Comparison of ENCODE assay signal across 16 cellular contexts in the genomic region with DNA sequence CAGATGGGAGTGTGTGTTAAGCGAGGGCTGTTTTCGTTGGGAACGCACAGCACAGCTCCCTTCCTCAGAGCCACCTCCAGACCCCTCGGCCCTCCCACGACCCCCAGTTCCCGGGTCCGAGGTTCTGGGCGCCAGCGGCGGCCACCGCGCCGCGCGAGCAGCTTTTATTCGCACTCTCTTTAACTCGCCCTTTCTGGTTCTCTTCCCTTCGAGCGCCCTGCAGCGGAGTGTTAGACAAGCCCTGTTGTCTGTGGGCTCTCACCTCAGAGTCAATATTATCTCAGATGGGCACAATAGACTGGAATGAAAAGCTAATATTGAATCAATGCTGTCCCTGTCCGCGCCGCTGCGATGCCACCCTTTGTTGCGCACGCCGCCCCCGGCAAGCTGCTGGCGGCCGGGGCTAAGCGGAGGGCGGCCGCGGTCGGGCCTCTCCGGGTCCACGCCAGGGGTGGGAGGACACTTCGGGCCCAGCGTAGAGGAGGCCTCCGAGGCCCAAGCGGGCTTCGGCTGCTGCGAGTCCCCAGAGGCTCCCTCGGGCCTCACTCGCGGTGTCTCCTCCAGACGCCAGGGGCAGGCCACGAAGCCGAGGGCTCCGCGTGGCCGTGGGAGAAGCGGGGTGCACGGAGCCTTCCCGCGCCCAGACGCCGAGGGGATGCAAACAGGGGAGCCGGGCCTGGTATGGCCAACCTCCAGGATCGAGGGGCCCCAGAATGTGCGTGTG. TPM values are rescaled to one million over a fixed set of nuclear protein-coding genes. Genes with fewer than 3 reads are reported as not detected.
DNase-seq lines count a peak whose midpoint lies in the region; ATAC-seq and TF ChIP-seq lines count a peak whose summit lies in the region.
"Had no signal": no experiment of that assay in that cellular context is flagged by ENCODE, and none has a peak within 500 bp of the region (broad histone marks: within the 10 kb centered on the region; RNA-seq: fewer than 3 reads in every experiment).

No MANE protein-coding gene starts in this region.

- TF ChIP-seq CTCF in Caco-2 (IDR thresholded peaks at IDR 0.05; ENCODE audit: insufficient read depth in 1 of 2, low read depth in 1 of 2, low read length in 1 of 2, severe bottlenecking in 1 of 2, unreplicated experiment in 1 of 2) (no peak), LNCaP clone FGC (IDR thresholded peaks at IDR 0.05; ENCODE audit: control insufficient read depth, extremely low read depth, insufficient read depth) (0 out of 2 replicates have a peak, but pooled peaks have one; percentile 21), neural crest cell (conservative IDR thresholded peaks at IDR 0.05) (no peak)

- BruUV-seq in Caco-2 (replicated peaks; lab: Mats Ljungman, UMichigan), result no TSS peak

- intact Hi-C loops in Caco-2 (cut with micrococcal nuclease; ENCODE audit: unreplicated experiment), result loop anchor here (2.0 kb wide), 1 partner anchor 16 kb away; no protein-coding TSS in a partner anchor

- peak in 1 of 2 experiments; percentile 30 for DNase-seq in Caco-2
- no peak for DNase-seq in LNCaP clone FGC (ENCODE audit: low read depth)
- peak; percentile 64 for DNase-seq in ecto neural progenitor cell (ENCODE audit: low spot score)
- no peak for DNase-seq in neural crest cell (ENCODE audit: low read depth, low spot score)
- no peak for DNase-seq in caudate nucleus (lab: John Stamatoyannopoulos, UW)
- DNase-seq in iPS-NIHi7 (ENCODE audit: extremely low spot score), result no peak
- no peak for DNase-seq in HuH-7 (ENCODE audit: low spot score)
- DNase-seq: activated CD4-positive, alpha-beta T cell treated with anti-CD3 and anti-CD28 coated beads for 1 hour; activated gamma-delta T cell; CD4-positive, alpha-beta T cell; SIG-M5 had no signal

- H3K9me3 ChIP-seq in Caco-2, result no peaks in the 10 kb centered on the region
- H3K9me3 ChIP-seq: gastroesophageal sphincter had no signal

- no peak overlapping the region for H3K27ac Mint-ChIP-seq in Caco-2 (ENCODE audit: unreplicated experiment)
- H3K27ac Mint-ChIP-seq in neural crest cell (ENCODE audit: unreplicated experiment), result no peak overlapping the region
- H3K27ac Mint-ChIP-seq: CD4-positive, alpha-beta T cell; memory B cell had no signal

- H3K4me1 ChIP-seq in Caco-2, result peaks cover 22% of the 10 kb centered on the region

- ATAC-seq in HG02678 (IDR thresholded peaks at IDR 0.05; ENCODE audit: unreplicated experiment), result no peak
- ATAC-seq: gastroesophageal sphincter had no signal

- H3K4me3 ChIP-seq in Caco-2 (ENCODE audit: low read depth, low read length), result peak overlapping the region; percentile 50
- no peak overlapping the region for H3K4me3 ChIP-seq in LNCaP clone FGC (ENCODE audit: low read depth, low read length)

- H3K9me3 Mint-ChIP-seq in Caco-2 (ENCODE audit: unreplicated experiment) (no peaks in the 10 kb centered on the region), neural crest cell (no peaks in the 10 kb centered on the region)
- H3K9me3 Mint-ChIP-seq: CD4-positive, alpha-beta T cell; memory B cell had no signal

- no peak overlapping the region for H3K27ac ChIP-seq in caudate nucleus (ENCODE audit: low read depth, low read length)
- H3K27ac ChIP-seq: gastroesophageal sphincter had no signal

- H3K36me3 Mint-ChIP-seq in Caco-2 (ENCODE audit: insufficient read depth, unreplicated experiment) (no peaks in the 10 kb centered on the region), neural crest cell (ENCODE audit: low read depth) (no peaks in the 10 kb centered on the region)
- H3K36me3 Mint-ChIP-seq: memory B cell had no signal

- POLR2A ChIA-PET in Caco-2 (lab: Charles Lee), result no interaction called here

- H3K4me3 Mint-ChIP-seq in Caco-2 (ENCODE audit: unreplicated experiment), result peak overlapping the region; percentile 72
- H3K4me3 Mint-ChIP-seq in neural crest cell, result peak overlapping the region; percentile 20
- H3K4me3 Mint-ChIP-seq: CD4-positive, alpha-beta T cell; memory B cell had no signal

- peaks cover 7% of the 10 kb centered on the region for H3K4me1 Mint-ChIP-seq in Caco-2 (ENCODE audit: low read depth, unreplicated experiment)
- H3K4me1 Mint-ChIP-seq in neural crest cell, result peaks cover 14% of the 10 kb centered on the region
- H3K4me1 Mint-ChIP-seq: memory B cell had no signal

- H3K27me3 Mint-ChIP-seq in Caco-2 (ENCODE audit: insufficient read depth, unreplicated experiment), result no peaks in the 10 kb centered on the region
- H3K27me3 Mint-ChIP-seq in neural crest cell (ENCODE audit: low read depth), result peaks cover 99% of the 10 kb centered on the region

- CTCF ChIA-PET in Caco-2 (lab: Charles Lee), result interaction anchor here (1.0 to 2.4 kb wide), 2 partner anchors 35 to 38 kb away, joined by 3 to 11 read pairs; no protein-coding TSS in a partner anchor

- H3K36me3 ChIP-seq in Caco-2 (ENCODE audit: control insufficient read depth, insufficient read depth, low read length), result no peaks in the 10 kb centered on the region; the same call in 1 of the 2 replicates
- H3K36me3 ChIP-seq: gastroesophageal sphincter had no signal

- H3K27me3 ChIP-seq in Caco-2 (replicated peaks; ENCODE audit: control insufficient read depth, insufficient read depth, low read length), result no peaks in the 10 kb centered on the region

RNA-seq across cellular contexts. Expression of a gene that starts 8.1 kb away (rescaled TPM):
- total RNA-seq in Caco-2 (2022), result 4.7 and 4.9 TPM in 2 replicates
- 1.0 and 1.1 TPM in 2 replicates for total RNA-seq in neural crest cell
- total RNA-seq: CD4-positive, alpha-beta T cell; HT-29; NCI-H460 had no signal
